ENCODE assay signal across 21 cellular contexts in genomic region chr6:43665376-43665775, GRCh38.
DNase-seq lines count a peak whose midpoint lies in the region; ATAC-seq and TF ChIP-seq lines count a peak whose summit lies in the region.
"Had no signal": no experiment of that assay in that cellular context is flagged by ENCODE, and none has a peak within 500 bp of the region (broad histone marks: within the 10 kb centered on the region; RNA-seq: fewer than 3 reads in every experiment).

No MANE protein-coding gene starts in this region.

- H3K9me3 ChIP-seq in RWPE2 (ENCODE audit: severe bottlenecking): no peaks in the 10 kb centered on the region
- H3K9me3 ChIP-seq: transverse colon had no signal

- H3K4me3 ChIP-seq in RWPE2 (ENCODE audit: severe bottlenecking): no peak overlapping the region
- H3K4me3 ChIP-seq: transverse colon had no signal

- H3K36me3 ChIP-seq in RWPE2 (ENCODE audit: low read depth): no peaks in the 10 kb centered on the region
- H3K36me3 ChIP-seq: transverse colon had no signal

- no peaks in the 10 kb centered on the region for H3K27me3 ChIP-seq in RWPE2 (ENCODE audit: insufficient read depth, poor library complexity, severe bottlenecking)
- H3K27me3 ChIP-seq: foreskin keratinocyte, transverse colon had no signal

- DNase-seq in ACHN (peak; percentile 44), HS-27A (ENCODE audit: low read depth) (peak; percentile 62), RWPE2 (ENCODE audit: low spot score) (no peak), kidney tubule cell (ENCODE audit: low spot score) (peak; percentile 97), NCI-H774 (lab: John Stamatoyannopoulos, UW) (no peak), SHP77 treated with DMSO at 0.1 percent for 48 hours (lab: John Stamatoyannopoulos, UW) (no peak), DMS 273 (lab: John Stamatoyannopoulos, UW; ENCODE audit: unreplicated experiment) (no peak), COLO668 (lab: John Stamatoyannopoulos, UW; ENCODE audit: unreplicated experiment) (no peak)
- DNase-seq: activated CD4-positive, alpha-beta T cell treated with anti-CD3 and anti-CD28 coated beads for 48 hours; activated naive CD8-positive, alpha-beta T cell treated with anti-CD3 and anti-CD28 coated beads, Interleukin-2, amount 10 ng/mL, durations not matched to agents 7 days and 5 days; C1 segment of cervical spinal cord; cortex of kidney; DMS153; hypothalamus; natural killer cell; NCI-H1436 treated with DMSO at 0.1 percent for 48 hours; NCI-H2171 treated with DMSO at 0.1 percent for 48 hours; stimulated activated CD4-positive, alpha-beta T cell treated with anti-CD3 and anti-CD28 coated beads, Interleukin-2, amount 100 ng/mL, for 24 hours; transverse colon had no signal

- H3K27ac ChIP-seq in RWPE2 (ENCODE audit: poor library complexity, severe bottlenecking): no peak overlapping the region
- H3K27ac ChIP-seq: foreskin keratinocyte, transverse colon had no signal

- H3K4me1 ChIP-seq in RWPE2 (ENCODE audit: insufficient read depth, poor library complexity, severe bottlenecking): peaks cover 26% of the 10 kb centered on the region
- H3K4me1 ChIP-seq: foreskin keratinocyte had no signal

- in situ Hi-C loops in ACHN (cut with HindIII; ENCODE audit: low pct_ligation_motif_present, low pct_unique_long_range_greater_than_20kb, low sequenced_read_pairs): no loop called here

- peak; percentile 48 for ATAC-seq in RWPE2 (ENCODE audit: low read depth)
- ATAC-seq: activated T-helper 17 cell treated with anti-CD3 and anti-CD28 coated beads, Interleukin-2, amount 50 U/mL, for 72 hours; foreskin keratinocyte; natural killer cell had no signal

- TF ChIP-seq CTCF in RWPE2 (IDR thresholded peaks at IDR 0.05; ENCODE audit: poor library complexity, severe bottlenecking): no peak

Comparison
In these comparisons a context has a peak if more than half of its experiments do, and no peak if none do; other contexts are left out.
1. DNase-seq: peak in ACHN (single experiment), HS-27A (single experiment) and kidney tubule cell (single experiment); none in RWPE2 (single experiment), NCI-H774 (single experiment), SHP77 treated with DMSO at 0.1 percent for 48 hours (single experiment), DMS 273 (single experiment) and COLO668 (single experiment).